8 cellular contexts compared by ENCODE assay signal in the genomic region with DNA sequence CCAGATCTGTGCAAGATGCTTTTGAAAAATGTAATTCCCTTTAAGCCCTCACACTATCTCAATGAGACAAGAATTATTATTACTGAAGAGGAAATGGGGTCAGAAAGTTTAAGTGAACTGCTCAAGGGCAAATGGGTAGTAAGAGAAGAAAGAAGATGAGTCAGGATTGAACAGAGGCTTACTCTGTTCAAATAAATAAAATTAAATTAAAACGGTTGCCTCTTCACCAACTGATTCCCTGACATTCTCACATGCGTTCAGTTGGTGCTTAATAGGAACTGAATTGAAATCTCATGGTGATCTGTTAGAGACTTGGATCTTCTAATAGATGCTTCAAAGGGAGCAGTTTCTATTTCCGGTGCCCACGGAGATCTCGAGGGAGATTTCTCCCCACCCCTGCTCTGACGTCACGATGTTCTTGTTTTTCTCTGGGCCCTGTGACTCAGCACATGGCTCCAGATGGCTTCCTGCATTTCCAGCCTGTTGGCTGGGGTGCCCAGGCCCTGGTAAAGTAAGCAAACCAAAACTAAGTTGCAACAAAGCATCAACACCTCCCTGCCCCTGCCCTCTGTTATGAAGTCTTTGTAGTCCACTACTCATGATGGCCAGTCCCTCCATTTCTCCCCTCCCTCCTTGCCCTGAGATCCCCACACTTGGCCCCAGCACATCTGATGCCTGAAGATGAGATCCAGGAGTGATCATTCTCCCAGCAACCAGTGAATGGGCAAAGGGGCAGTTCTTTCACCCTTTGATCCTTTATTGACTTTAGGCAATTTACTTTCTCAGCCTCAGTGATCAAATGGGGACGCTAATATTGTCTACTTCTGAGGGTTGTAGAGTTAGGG.
DNase-seq lines count a peak whose midpoint lies in the region; ATAC-seq and TF ChIP-seq lines count a peak whose summit lies in the region.

No MANE protein-coding gene starts in this region.

- H3K4me3 ChIP-seq in AG09309 (ENCODE audit: control insufficient read depth, low read depth, low read length): no peak overlapping the region

- peaks cover 34 to 58% (median 44%) of the 10 kb centered on the region in 3 donors for H3K4me1 Mint-ChIP-seq in IgD-negative memory B cell

- H3K4me3 Mint-ChIP-seq in IgD-negative memory B cell: peak overlapping the region; percentile 6 to 54 (median 39)

- intact Hi-C loops in left colon (cut with DNase I, micrococcal nuclease): no loop called here

- no peaks in the 10 kb centered on the region for H3K27me3 Mint-ChIP-seq in IgD-negative memory B cell

- ATAC-seq in left colon (no peak), GM19397 (IDR thresholded peaks at IDR 0.05; ENCODE audit: unreplicated experiment) (no peak), HG03354 (IDR thresholded peaks at IDR 0.05; ENCODE audit: poor library complexity, severe bottlenecking, unreplicated experiment) (no peak)

- TF ChIP-seq CTCF in AG09309 (IDR thresholded peaks at IDR 0.05; ENCODE audit: control insufficient read depth, insufficient read depth, low read depth, low read length, missing control alignments): no peak

- H3K27ac ChIP-seq in caudate nucleus (ENCODE audit: low read depth, low read length): peak overlapping the region; percentile 77

- DNase-seq in AG09309 (ENCODE audit: low read depth) (peak; percentile 69), caudate nucleus (lab: John Stamatoyannopoulos, UW) (peak in 56 of 61 donors; percentile 16 to 88 (median 56)), left colon (peak; percentile 65 to 75)
- peak; percentile 64 for DNase-seq in activated CD4-positive, CD25-positive, alpha-beta regulatory T cell treated with anti-CD3 and anti-CD28 coated beads, Interleukin-2, amount 50 U/mL, for 72 hours
- DNase-seq in stimulated activated CD4-positive, alpha-beta T cell treated with anti-CD3 and anti-CD28 coated beads, Interleukin-2, amount 100 ng/mL, for 24 hours: peak; percentile 58 to 67

- no peaks in the 10 kb centered on the region for H3K9me3 Mint-ChIP-seq in IgD-negative memory B cell

- peak overlapping the region; percentile 75 to 87 (median 85) for H3K27ac Mint-ChIP-seq in IgD-negative memory B cell

- H3K36me3 Mint-ChIP-seq in IgD-negative memory B cell: peaks cover 4% of the 10 kb centered on the region
